Comparison of ENCODE assay signal across 1 cellular context in the genomic region with DNA sequence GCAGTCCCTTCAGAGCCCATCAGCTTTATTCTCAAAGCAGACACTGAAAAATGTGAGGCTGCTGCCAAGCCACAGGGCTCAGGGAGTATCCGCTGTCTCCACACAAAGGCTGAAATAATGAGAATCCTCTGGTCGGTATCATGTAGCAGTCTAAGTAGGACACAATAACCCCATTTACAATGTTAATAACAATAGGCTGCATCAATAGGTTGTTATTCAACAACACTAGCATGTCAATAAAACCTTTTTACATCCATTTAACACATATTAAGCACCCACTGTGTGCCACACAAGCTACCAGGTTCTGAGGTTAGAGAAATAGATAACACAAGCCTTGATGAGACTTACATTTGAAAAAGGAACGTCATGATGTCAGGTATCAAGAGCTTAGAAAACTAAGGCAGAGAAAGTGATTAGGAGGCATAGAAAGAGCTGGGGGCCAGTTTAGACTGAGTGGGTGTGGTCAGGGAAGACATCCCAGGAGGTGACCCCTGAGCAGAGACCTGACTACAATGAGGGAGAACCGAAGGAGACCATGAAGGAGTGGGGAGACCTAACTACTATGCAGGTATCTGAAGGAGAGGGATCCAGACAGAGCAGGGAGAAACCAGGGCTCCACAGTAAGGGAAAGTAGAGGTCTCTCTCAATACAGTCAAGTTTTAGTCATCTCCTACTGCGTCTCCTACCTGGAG.
A peak's percentile ranks its signal among the peaks of the same experiment; 100 is the strongest.
TF ChIP-seq lines count a peak whose summit lies in the region.

No MANE protein-coding gene starts in this region.

TF ChIP-seq in H1, 55 proteins besides CTCF, POLR2A, EP300 and RAD21 (continued from another document):
- TF ChIP-seq, protein P1, sequence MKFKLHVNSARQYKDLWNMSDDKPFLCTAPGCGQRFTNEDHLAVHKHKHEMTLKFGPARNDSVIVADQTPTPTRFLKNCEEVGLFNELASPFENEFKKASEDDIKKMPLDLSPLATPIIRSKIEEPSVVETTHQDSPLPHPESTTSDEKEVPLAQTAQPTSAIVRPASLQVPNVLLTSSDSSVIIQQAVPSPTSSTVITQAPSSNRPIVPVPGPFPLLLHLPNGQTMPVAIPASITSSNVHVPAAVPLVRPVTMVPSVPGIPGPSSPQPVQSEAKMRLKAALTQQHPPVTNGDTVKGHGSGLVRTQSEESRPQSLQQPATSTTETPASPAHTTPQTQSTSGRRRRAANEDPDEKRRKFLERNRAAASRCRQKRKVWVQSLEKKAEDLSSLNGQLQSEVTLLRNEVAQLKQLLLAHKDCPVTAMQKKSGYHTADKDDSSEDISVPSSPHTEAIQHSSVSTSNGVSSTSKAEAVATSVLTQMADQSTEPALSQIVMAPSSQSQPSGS (IDR thresholded peaks at IDR 0.05; ENCODE audit: low read length) = peak; percentile 57; the same call in 1 of the 2 replicates
- TF ChIP-seq NRF1 (IDR thresholded peaks at IDR 0.05; ENCODE audit: low read depth, low read length) (no peak), HDAC2 (IDR thresholded peaks at IDR 0.05; ENCODE audit: borderline replicate concordance in 1 of 2, low read depth in 2 of 2, low read length in 2 of 2) (0 out of 4 replicates have a peak, but pooled peaks of 1 of the 2 experiments have one; percentile 3), CHD1 (IDR thresholded peaks at IDR 0.05; ENCODE audit: low read depth, low read length) (no peak), CHD7 (IDR thresholded peaks at IDR 0.05; ENCODE audit: insufficient replicate concordance, low read length) (peak; percentile 64), SIRT6 (IDR thresholded peaks at IDR 0.05; ENCODE audit: low read length) (no peak), TAF1 (IDR thresholded peaks at IDR 0.05; ENCODE audit: low read depth, low read length) (0 out of 2 replicates have a peak, but pooled peaks have one; percentile 24), NANOG (IDR thresholded peaks at IDR 0.05; ENCODE audit: insufficient read depth, low read depth, low read length, poor library complexity, severe bottlenecking) (peak; percentile 88), TEAD4 (IDR thresholded peaks at IDR 0.05; ENCODE audit: low read depth, low read length) (0 out of 2 replicates have a peak, but pooled peaks have one; percentile 39), SP1 (IDR thresholded peaks at IDR 0.05; ENCODE audit: low read depth, low read length) (peak; percentile 49; the same call in 1 of the 2 replicates), SIX5 (IDR thresholded peaks at IDR 0.05; ENCODE audit: low read depth, low read length) (peak; percentile 6; the same call in 1 of the 2 replicates)
